1 cellular context compared by ENCODE assay signal in genomic region chr5:179613460-179614071, GRCh38.
TF ChIP-seq lines count a peak whose summit lies in the region.

No MANE protein-coding gene starts in this region.

TF ChIP-seq in H1, 55 proteins besides CTCF, POLR2A, EP300 and RAD21 (continued from another document):
- TF ChIP-seq BACH1 (IDR thresholded peaks at IDR 0.05; ENCODE audit: low read length) (no peak), POLR2AphosphoS5 (IDR thresholded peaks at IDR 0.05; ENCODE audit: low read depth, low read length) (peak; percentile 92), EZH2 (IDR thresholded peaks at IDR 0.05; ENCODE audit: low read depth, low read length, severe bottlenecking) (no peak)
